22 cellular contexts compared by ENCODE assay signal in the genomic region with DNA sequence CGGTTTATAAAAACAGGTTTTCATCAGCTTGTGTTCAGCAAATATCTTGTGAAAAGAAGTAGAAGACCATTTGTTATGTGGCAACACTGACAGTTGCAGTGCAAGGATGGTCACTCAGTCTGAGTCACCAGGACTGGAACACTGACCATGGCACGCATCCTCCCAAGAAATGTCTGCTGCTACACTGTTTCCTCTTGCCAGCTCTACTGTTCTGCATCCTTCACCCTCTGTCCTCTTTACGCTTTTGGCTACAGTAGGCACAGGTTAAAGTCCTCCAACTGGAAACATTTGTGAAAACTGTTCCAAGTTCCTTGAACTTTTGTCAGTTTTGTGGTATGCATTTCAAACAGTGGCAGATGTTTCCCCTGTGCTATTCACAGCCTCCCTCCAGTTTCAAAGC. TPM values are rescaled to one million over a fixed set of nuclear protein-coding genes. Genes with fewer than 3 reads are reported as not detected.
"Had no signal": no experiment of that assay in that cellular context is flagged by ENCODE, and none has a peak within 500 bp of the region (broad histone marks: within the 10 kb centered on the region; RNA-seq: fewer than 3 reads in every experiment).

No MANE protein-coding gene starts in this region.

- H3K9ac ChIP-seq: parathyroid adenoma had no signal

- FAIRE-seq: islet of Langerhans had no signal

- H3K27me3 ChIP-seq: esophagus squamous epithelium, heart right ventricle, neutrophil, stomach, thyroid gland had no signal

- H3K36me3 ChIP-seq: esophagus squamous epithelium, heart right ventricle, neutrophil, stomach, thyroid gland had no signal

- ATAC-seq: heart right ventricle; natural killer cell; sciatic nerve; stimulated activated effector memory CD8-positive, alpha-beta T cell treated with anti-CD3 and anti-CD28 coated beads, Interleukin-12 subunit alpha, Interleukin-12 subunit beta, amount 100 ng/mL, for 72 hours had no signal

- H3K4me1 ChIP-seq: esophagus squamous epithelium, heart right ventricle, parathyroid adenoma, stomach, thyroid gland had no signal

- H3K9me3 ChIP-seq: esophagus squamous epithelium, neutrophil, stomach, thyroid gland had no signal

- H3K4me3 ChIP-seq: coronary artery, esophagus squamous epithelium, heart right ventricle, stomach, thyroid gland had no signal

- H3K27ac ChIP-seq: coronary artery, esophagus squamous epithelium, heart right ventricle, neutrophil, parathyroid adenoma, stomach, thyroid gland had no signal

- H2AFZ ChIP-seq: parathyroid adenoma had no signal

- DNase-seq: dermis blood vessel endothelial cell; effector memory CD4-positive, alpha-beta T cell; erythroblast; esophagus squamous epithelium; foreskin melanocyte; glutamatergic neuron; heart right ventricle; hippocampal formation; kidney glomerular epithelial cell; natural killer cell; stimulated activated CD4-positive, alpha-beta T cell treated with anti-CD3 and anti-CD28 coated beads, Interleukin-2, amount 100 ng/mL, for 24 hours; stimulated activated CD4-positive, alpha-beta T cell treated with anti-CD3 and anti-CD28 coated beads, Interleukin-4, amount 100 ng/mL, for 24 hours; stimulated activated naive CD4-positive, alpha-beta T cell treated with Interleukin-2 at 50 U/mL for 16 hours; stomach; thyroid gland had no signal

RNA-seq across cellular contexts. Expression of a gene that starts 39.4 kb away (rescaled TPM):
- total RNA-seq: natural killer cell had no signal
- polyA plus RNA-seq: neural cell had no signal
